9 cellular contexts compared by ENCODE assay signal in the genomic region with DNA sequence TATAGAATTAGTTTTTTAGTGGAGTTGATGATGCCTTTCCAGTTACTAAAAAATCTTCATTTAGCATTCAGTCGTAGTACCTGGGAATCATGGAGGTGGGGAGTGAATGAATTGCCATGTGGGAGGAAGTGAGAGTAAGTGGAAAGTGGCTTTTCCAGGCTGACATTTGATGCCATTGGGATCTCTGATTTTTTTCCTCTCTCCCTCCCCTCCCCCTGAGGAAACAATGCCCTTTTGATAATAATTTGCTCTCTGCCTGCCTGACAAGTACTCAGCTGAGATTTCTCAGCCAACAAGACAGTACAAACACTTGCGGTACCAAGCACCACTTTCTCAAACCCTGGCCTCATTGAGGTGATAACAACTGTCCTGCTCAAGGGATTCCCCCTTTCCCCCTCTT. TPM values are rescaled to one million over a fixed set of nuclear protein-coding genes. Genes with fewer than 3 reads are reported as not detected.
DNase-seq lines count a peak whose midpoint lies in the region; ATAC-seq and TF ChIP-seq lines count a peak whose summit lies in the region.
"Had no signal": no experiment of that assay in that cellular context is flagged by ENCODE, and none has a peak within 500 bp of the region (broad histone marks: within the 10 kb centered on the region; RNA-seq: fewer than 3 reads in every experiment).

No MANE protein-coding gene starts in this region.

- peaks cover 17% of the 10 kb centered on the region for H3K36me3 Mint-ChIP-seq in memory B cell

- peaks cover 12% of the 10 kb centered on the region for H3K4me1 ChIP-seq in HUES6 (ENCODE audit: control insufficient read depth, insufficient read depth, low read length)
- peaks cover 30% of the 10 kb centered on the region for H3K4me1 ChIP-seq in body of pancreas

- intact Hi-C loops in body of pancreas (cut with DNase I): no loop called here

- H3K9me3 ChIP-seq in HUES6 (ENCODE audit: control insufficient read depth, insufficient read depth, low read depth, low read length) (no peaks in the 10 kb centered on the region), body of pancreas (no peaks in the 10 kb centered on the region)

- H3K27ac ChIP-seq in HUES6 (ENCODE audit: low read depth, low read length) (no peak overlapping the region), body of pancreas (peak overlapping the region in 3 of 4 donors; percentile 18 to 88 (median 84))

- H3K27me3 Mint-ChIP-seq in memory B cell: no peaks in the 10 kb centered on the region

- peak overlapping the region; percentile 94 for H3K27ac Mint-ChIP-seq in memory B cell

- no peaks in the 10 kb centered on the region for H3K9me3 Mint-ChIP-seq in memory B cell

- no peak for TF ChIP-seq POLR2A in body of pancreas (IDR thresholded peaks at IDR 0.05)

- no peak for TF ChIP-seq CTCF in AG10803 (conservative IDR thresholded peaks at IDR 0.05; ENCODE audit: low read length)
- TF ChIP-seq CTCF in body of pancreas (IDR thresholded peaks at IDR 0.05): no peak
- TF ChIP-seq CTCF in omental fat pad (IDR thresholded peaks at IDR 0.05): no peak

- ATAC-seq in body of pancreas: no peak
- ATAC-seq in memory B cell (ENCODE audit: low read depth): no peak
- ATAC-seq in GM21526 (IDR thresholded peaks at IDR 0.05; ENCODE audit: low FRiP score, unreplicated experiment): no peak
- ATAC-seq in HG03342 (IDR thresholded peaks at IDR 0.05; ENCODE audit: unreplicated experiment): no peak
- no peak for ATAC-seq in omental fat pad (ENCODE audit: low FRiP score)
- no peak for ATAC-seq in HG03045 (IDR thresholded peaks at IDR 0.05; ENCODE audit: unreplicated experiment)

- H3K4me3 Mint-ChIP-seq in memory B cell: peak overlapping the region; percentile 65

- peak overlapping the region; percentile 85 for H3K4me3 ChIP-seq in AG10803 (ENCODE audit: low read length)
- peak overlapping the region; percentile 61; the same call in 1 of the 2 replicates for H3K4me3 ChIP-seq in HUES6 (ENCODE audit: low read depth, low read length)
- no peak overlapping the region for H3K4me3 ChIP-seq in body of pancreas

- H3K27me3 ChIP-seq in HUES6 (ENCODE audit: control insufficient read depth, insufficient read depth, low read length): no peaks in the 10 kb centered on the region
- no peaks in the 10 kb centered on the region for H3K27me3 ChIP-seq in body of pancreas

- no peak for DNase-seq in AG10803 (ENCODE audit: low read depth)
- no peak for DNase-seq in body of pancreas
- no peak for DNase-seq in memory B cell (ENCODE audit: low spot score in 2 of 2)
- no peak for DNase-seq in omental fat pad (ENCODE audit: low spot score)
- DNase-seq: NCI-H2171 had no signal

- no peak overlapping the region for H3K9ac ChIP-seq in HUES6 (ENCODE audit: low read length)

- peaks cover 56% of the 10 kb centered on the region for H3K4me1 Mint-ChIP-seq in memory B cell

- 30 to 33% methylated on average over 2 of the region's 2 CpGs for WGBS in body of pancreas, 2 donors

- H3K36me3 ChIP-seq in HUES6 (ENCODE audit: control insufficient read depth, insufficient read depth, low read length): peaks cover 56% of the 10 kb centered on the region
- no peaks in the 10 kb centered on the region for H3K36me3 ChIP-seq in body of pancreas (replicated peaks in 1 of 2; ENCODE audit: insufficient read depth in 1 of 2, low read depth in 2 of 2)

RNA-seq across cellular contexts. Expression of a gene that starts 2.2 kb away (rescaled TPM):
- 10 to 100 TPM; 28.3 to 47.1 TPM for total RNA-seq in body of pancreas
- 10 to 100 TPM; 54.0 to 63.2 (median 56.5) TPM for total RNA-seq in omental fat pad

RNA-seq across cellular contexts. Expression of a gene that starts 17.8 kb away (rescaled TPM):
- total RNA-seq in body of pancreas: 10 to 100 TPM in 1 of 2 donors, 1 to 10 TPM in 1; 8.2 to 16.9 TPM
- 100 to 1,000 TPM in 1 of 4 donors, 10 to 100 TPM in 3; 47.9 to 106 (median 83.0) TPM for total RNA-seq in omental fat pad

RNA-seq across cellular contexts. Expression of a gene that starts 34.3 kb away (rescaled TPM):
- total RNA-seq in body of pancreas (10 to 100 TPM; 35.9 to 39.4 TPM), omental fat pad (10 to 100 TPM; 64.0 to 91.9 (median 76.8) TPM)

RNA-seq across cellular contexts. Expression of a gene that starts 58.0 kb away (rescaled TPM):
- not detected for total RNA-seq in body of pancreas
- total RNA-seq in omental fat pad: not detected

Comparison
In these comparisons a context has a peak if more than half of its experiments do, and no peak if none do; other contexts are left out.
1. H3K4me3 ChIP-seq: peak in AG10803 (single experiment) and HUES6 (single experiment); none in body of pancreas (0 of 2).